In the genomic region with DNA sequence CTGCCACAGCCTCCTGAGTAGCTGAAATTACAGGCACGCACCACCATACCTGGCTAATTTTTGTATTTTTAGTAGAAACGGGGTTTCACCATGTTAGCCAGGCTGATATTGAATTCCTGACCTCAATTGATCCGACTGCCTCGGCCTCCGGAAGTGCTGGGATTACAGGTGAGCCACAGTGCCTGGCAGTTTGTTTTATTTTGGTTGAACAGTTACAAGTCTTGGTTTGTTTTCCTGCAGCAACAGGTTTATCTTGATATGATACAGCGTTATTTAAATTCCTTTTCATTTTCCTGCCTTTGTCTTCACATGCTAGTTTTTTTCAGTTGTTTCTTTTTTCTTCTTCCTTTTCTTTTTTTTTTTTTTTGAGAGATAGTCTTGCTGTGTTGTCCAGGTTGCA, we compare ENCODE assay signal across 26 cellular contexts. TPM values are rescaled to one million over a fixed set of nuclear protein-coding genes. Genes with fewer than 3 reads are reported as not detected.
A peak's percentile ranks its signal among the peaks of the same experiment; 100 is the strongest.
DNase-seq lines count a peak whose midpoint lies in the region; ATAC-seq and TF ChIP-seq lines count a peak whose summit lies in the region.
"Had no signal": no experiment of that assay in that cellular context is flagged by ENCODE, and none has a peak within 500 bp of the region (broad histone marks: within the 10 kb centered on the region; RNA-seq: fewer than 3 reads in every experiment).

No MANE protein-coding gene starts in this region.

- H3K4me3 ChIP-seq in cardiac muscle cell: no peak overlapping the region
- no peak overlapping the region for H3K4me3 ChIP-seq in body of pancreas
- H3K4me3 ChIP-seq in psoas muscle: no peak overlapping the region
- H3K4me3 ChIP-seq: GM23248, HAP-1, Peyer's patch had no signal

- DNase-seq in cardiac muscle cell (ENCODE audit: low read depth in 1 of 2, low spot score in 1 of 2) (no peak), Right ventricle myocardium superior (no peak), body of pancreas (peak in 1 of 4 donors; percentile 25), memory B cell (ENCODE audit: low spot score in 2 of 2) (no peak), type B pancreatic cell (ENCODE audit: extremely low spot score, unreplicated experiment) (no peak), psoas muscle (no peak)
- no peak for DNase-seq in activated CD8-positive, alpha-beta memory T cell treated with anti-CD3 and anti-CD28 coated beads, Interleukin-2, amount 50 U/mL, for 48 hours
- DNase-seq: AML-193; C1 segment of cervical spinal cord; CD8-positive, alpha-beta T cell; GM23248; IMR-90; MV-4-11; NCI-H1105 treated with DMSO at 0.1 percent for 48 hours; NCI-H1694 treated with DMSO at 0.1 percent for 48 hours; NCI-H2081 treated with DMSO at 0.1 percent for 48 hours; NCI-H2171 treated with DMSO at 0.1 percent for 48 hours; NCI-H526; Peyer's patch had no signal

- H3K27me3 ChIP-seq in cardiac muscle cell: no peaks in the 10 kb centered on the region
- H3K27me3 ChIP-seq in body of pancreas: no peaks in the 10 kb centered on the region
- H3K27me3 ChIP-seq in psoas muscle (ENCODE audit: insufficient read depth in 3 of 3, low read length in 2 of 3): no peaks in the 10 kb centered on the region
- H3K27me3 ChIP-seq: Peyer's patch had no signal

- H3K27ac Mint-ChIP-seq in memory B cell (peak overlapping the region; percentile 23), type B pancreatic cell (peak overlapping the region; percentile 76)
- H3K27ac Mint-ChIP-seq: CD8-positive, alpha-beta T cell had no signal

- H3K4me3 Mint-ChIP-seq in memory B cell (no peak overlapping the region), type B pancreatic cell (no peak overlapping the region)
- H3K4me3 Mint-ChIP-seq: CD8-positive, alpha-beta T cell had no signal

- TF ChIP-seq CTCF in cardiac muscle cell (IDR thresholded peaks at IDR 0.05; ENCODE audit: low read depth, low read length) (no peak), body of pancreas (IDR thresholded peaks at IDR 0.05) (no peak), type B pancreatic cell (conservative IDR thresholded peaks at IDR 0.05) (no peak), psoas muscle (IDR thresholded peaks at IDR 0.05) (no peak)

- no peaks in the 10 kb centered on the region for H3K9me3 ChIP-seq in cardiac muscle cell (ENCODE audit: low read depth)
- H3K9me3 ChIP-seq in body of pancreas: no peaks in the 10 kb centered on the region
- no peaks in the 10 kb centered on the region for H3K9me3 ChIP-seq in psoas muscle
- H3K9me3 ChIP-seq: HAP-1, Peyer's patch had no signal

- intact Hi-C loops in Right ventricle myocardium superior (cut with DNase I): no loop called here
- intact Hi-C loops in body of pancreas (cut with DNase I): no loop called here
- intact Hi-C loops in psoas muscle (cut with DNase I): no loop called here

- peaks cover 2% of the 10 kb centered on the region for H3K36me3 Mint-ChIP-seq in memory B cell
- H3K36me3 Mint-ChIP-seq in type B pancreatic cell: peaks cover 9% of the 10 kb centered on the region

- H3K4me1 ChIP-seq in cardiac muscle cell (ENCODE audit: low read depth): peaks cover 8% of the 10 kb centered on the region
- peaks cover 53% of the 10 kb centered on the region for H3K4me1 ChIP-seq in body of pancreas
- H3K4me1 ChIP-seq in psoas muscle: peaks cover 14% of the 10 kb centered on the region

- whole genome bisulfite sequencing in body of pancreas, 2 donors: 16 to 26% methylated on average over 6 of the region's 6 CpGs
- 90 to 93% (median 92%) methylated on average over 6 of the region's 6 CpGs for WGBS in psoas muscle, 3 donors

- H3K27me3 Mint-ChIP-seq in memory B cell (no peaks in the 10 kb centered on the region), type B pancreatic cell (no peaks in the 10 kb centered on the region)

- no peak for TF ChIP-seq POLR2A in body of pancreas (IDR thresholded peaks at IDR 0.05)

- H3K4me1 Mint-ChIP-seq in memory B cell (peaks cover 10% of the 10 kb centered on the region), type B pancreatic cell (ENCODE audit: unreplicated experiment) (peaks cover 18% of the 10 kb centered on the region)

- H3K27ac ChIP-seq in cardiac muscle cell (peak overlapping the region; percentile 77), body of pancreas (peak overlapping the region in 3 of 4 donors; percentile 33 to 98 (median 67)), psoas muscle (no peak overlapping the region)
- H3K27ac ChIP-seq: GM23248, Peyer's patch had no signal

- H3K9me3 Mint-ChIP-seq in memory B cell (no peaks in the 10 kb centered on the region), type B pancreatic cell (no peaks in the 10 kb centered on the region)
- H3K9me3 Mint-ChIP-seq: CD8-positive, alpha-beta T cell had no signal

- H3K36me3 ChIP-seq in cardiac muscle cell: peaks cover 7% of the 10 kb centered on the region
- peaks cover 0 to 2% of the 10 kb centered on the region in 2 donors for H3K36me3 ChIP-seq in body of pancreas (replicated peaks in 1 of 2; ENCODE audit: insufficient read depth in 1 of 2, low read depth in 2 of 2)
- H3K36me3 ChIP-seq in psoas muscle (ENCODE audit: insufficient read depth in 1 of 2, low read depth in 1 of 2): no peaks in the 10 kb centered on the region
- H3K36me3 ChIP-seq: Peyer's patch had no signal

- ATAC-seq in Right ventricle myocardium superior (ENCODE audit: poor library complexity): no peak
- ATAC-seq in body of pancreas: no peak
- ATAC-seq in memory B cell (ENCODE audit: low read depth): no peak
- no peak for ATAC-seq in psoas muscle
- ATAC-seq in HG02759 (IDR thresholded peaks at IDR 0.05; ENCODE audit: unreplicated experiment): no peak
- ATAC-seq: CD8-positive, alpha-beta T cell had no signal

RNA-seq across cellular contexts. Expression of a gene that starts 4.0 kb away (rescaled TPM):
- total RNA-seq in cardiac muscle cell (71.8 and 79.2 TPM in 2 replicates), Right ventricle myocardium superior (32.9 TPM), body of pancreas (100 to 1,000 TPM in 1 of 2 donors, 10 to 100 TPM in 1; 75.5 to 108 TPM), type B pancreatic cell (ENCODE audit: low replicate concordance) (190 and 287 TPM in 2 replicates), psoas muscle (100 to 1,000 TPM in 3 of 4 donors, 10 to 100 TPM in 1; 62.6 to 187 (median 132) TPM)
- polyA plus RNA-seq in cardiac muscle cell (93.8 and 100 TPM in 2 replicates), psoas muscle (100 to 1,000 TPM; 149 to 374 (median 208) TPM)

RNA-seq across cellular contexts. Expression of a gene that starts 37.3 kb away (rescaled TPM):
- total RNA-seq in cardiac muscle cell (47.4 and 63.3 TPM in 2 replicates), Right ventricle myocardium superior (27.0 TPM), body of pancreas (10 to 100 TPM; 15.8 to 40.0 TPM), type B pancreatic cell (ENCODE audit: low replicate concordance) (47.6 and 58.3 TPM in 2 replicates), psoas muscle (10 to 100 TPM; 32.9 to 74.9 (median 54.2) TPM)
- polyA plus RNA-seq in cardiac muscle cell (42.1 and 52.8 TPM in 2 replicates), psoas muscle (100 to 1,000 TPM in 1 of 3 donors, 10 to 100 TPM in 2; 90.1 to 121 (median 92.5) TPM)

RNA-seq across cellular contexts. Expression of a gene that starts 44.1 kb away (rescaled TPM):
- total RNA-seq in cardiac muscle cell (not detected in 2 replicates), Right ventricle myocardium superior (not detected), body of pancreas (not detected), type B pancreatic cell (ENCODE audit: low replicate concordance) (not detected in 2 replicates), psoas muscle (not detected)
- polyA plus RNA-seq in cardiac muscle cell (3.0 and 4.8 TPM in 2 replicates), psoas muscle (not detected)
- total RNA-seq: A172; CD8-positive, alpha-beta T cell; Daoy; GM23248; IMR-90; Peyer's patch had no signal
- polyA plus RNA-seq: AG04450, IMR-90 had no signal

RNA-seq across cellular contexts. Expression of a gene that starts 44.5 kb away (rescaled TPM):
- total RNA-seq in cardiac muscle cell: 1.3 and 1.4 TPM in 2 replicates
- polyA plus RNA-seq in cardiac muscle cell: 0.97 and 1.6 TPM in 2 replicates
- total RNA-seq in Right ventricle myocardium superior: not detected
- total RNA-seq in body of pancreas: not detected
- 0.29 and 2.1 TPM in 2 replicates for total RNA-seq in type B pancreatic cell (ENCODE audit: low replicate concordance)
- total RNA-seq in psoas muscle: not detected
- polyA plus RNA-seq in psoas muscle: under 1 TPM in 1 of 3 donors, not detected in 2; 0.06 TPM
- total RNA-seq: A172; CD8-positive, alpha-beta T cell; Daoy; GM23248; HT1080; IMR-90; OCI-LY7 had no signal
- polyA plus RNA-seq: AG04450, GM23248, IMR-90 had no signal

RNA-seq across cellular contexts. Expression of a gene that starts 44.9 kb away (rescaled TPM):
- total RNA-seq in cardiac muscle cell (38.5 and 45.2 TPM in 2 replicates), Right ventricle myocardium superior (15.7 TPM), body of pancreas (10 to 100 TPM; 20.1 to 23.6 TPM), type B pancreatic cell (ENCODE audit: low replicate concordance) (42.4 and 51.7 TPM in 2 replicates), psoas muscle (10 to 100 TPM; 16.0 to 24.6 (median 20.7) TPM)
- polyA plus RNA-seq in cardiac muscle cell (49.4 and 53.6 TPM in 2 replicates), psoas muscle (10 to 100 TPM; 18.2 to 21.1 (median 21.1) TPM)
